ENCODE assay signal across 31 cellular contexts in the genomic region with DNA sequence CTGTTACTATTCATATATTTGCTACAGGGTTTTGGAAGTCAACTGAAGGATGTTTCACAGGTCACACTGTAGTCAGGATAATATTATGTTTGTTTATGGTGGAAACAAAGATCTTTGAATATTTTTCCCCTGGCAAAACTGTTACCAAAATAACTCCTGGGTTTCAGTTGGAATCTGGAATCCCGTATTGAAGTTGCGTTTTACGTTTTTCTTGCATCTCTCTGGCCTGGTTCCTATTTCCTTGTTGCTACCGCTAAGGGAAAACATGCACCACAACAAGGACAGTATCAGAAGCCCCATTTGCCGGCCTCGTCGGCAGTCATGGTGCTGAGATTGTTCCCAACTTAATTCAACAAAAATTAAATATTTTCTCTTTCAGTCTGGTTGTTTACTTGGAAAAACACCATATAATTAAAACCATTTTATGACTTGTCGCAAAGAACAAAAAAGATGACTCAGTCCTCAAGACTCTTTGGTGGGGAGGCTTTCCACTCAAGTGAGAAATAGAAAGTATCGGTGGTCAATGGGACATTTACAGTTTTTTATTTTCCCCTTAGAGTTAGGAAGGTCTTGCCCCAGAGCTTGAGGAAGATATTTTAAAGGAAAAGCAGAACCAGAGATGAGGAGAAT. TPM values are rescaled to one million over a fixed set of nuclear protein-coding genes. Genes with fewer than 3 reads are reported as not detected.
"Had no signal": no experiment of that assay in that cellular context is flagged by ENCODE, and none has a peak within 500 bp of the region (broad histone marks: within the 10 kb centered on the region; RNA-seq: fewer than 3 reads in every experiment).

No MANE protein-coding gene starts in this region.

- H3K4me1 Mint-ChIP-seq: activated CD4-positive, alpha-beta memory T cell treated with anti-CD3 and anti-CD28 coated beads, Interleukin-2, amount 10 ng/mL, durations not matched to agents 7 days and 5 days; activated CD4-positive, alpha-beta T cell treated with anti-CD3 and anti-CD28 coated beads, Interleukin-2, amount 10 ng/mL, durations not matched to agents 24 days and 14 days; activated naive CD8-positive, alpha-beta T cell treated with anti-CD3 and anti-CD28 coated beads, Interleukin-2, amount 10 ng/mL, durations not matched to agents 7 days and 5 days had no signal

- H3K4me3 ChIP-seq: gastroesophageal sphincter, hepatocyte, pancreas, psoas muscle, sigmoid colon, smooth muscle cell, thyroid gland, upper lobe of right lung had no signal

- H3K27ac Mint-ChIP-seq: activated CD4-positive, alpha-beta memory T cell treated with anti-CD3 and anti-CD28 coated beads, Interleukin-2, amount 10 ng/mL, durations not matched to agents 7 days and 5 days; activated CD4-positive, alpha-beta T cell treated with anti-CD3 and anti-CD28 coated beads, Interleukin-2, amount 10 ng/mL, durations not matched to agents 24 days and 14 days; activated naive CD4-positive, alpha-beta T cell treated with anti-CD3 and anti-CD28 coated beads, Interleukin-2, amount 10 ng/mL, durations not matched to agents 7 days and 5 days; activated naive CD8-positive, alpha-beta T cell treated with anti-CD3 and anti-CD28 coated beads, Interleukin-2, amount 10 ng/mL, durations not matched to agents 7 days and 5 days; activated T-cell treated with anti-CD3 and anti-CD28 coated beads, Interleukin-2, amount 50 U/mL, for 24 hours; naive B cell; stimulated activated memory B cell treated with anti-CD40 and anti-IgM and Interleukin-4, amounts not matched to agents 10 μg/mL and 1 μg/mL and 100 μg/mL, for 72 hours; stimulated activated naive CD8-positive, alpha-beta T cell treated with anti-CD3 and anti-CD28 coated beads, Interleukin-15, amount 100 ng/mL, for 72 hours had no signal

- H3K36me3 Mint-ChIP-seq: activated naive CD4-positive, alpha-beta T cell treated with anti-CD3 and anti-CD28 coated beads, Interleukin-2, amount 10 ng/mL, durations not matched to agents 7 days and 5 days; activated naive CD8-positive, alpha-beta T cell treated with anti-CD3 and anti-CD28 coated beads, Interleukin-2, amount 10 ng/mL, durations not matched to agents 7 days and 5 days; naive B cell; stimulated activated memory B cell treated with anti-CD40 and anti-IgM and Interleukin-4, amounts not matched to agents 10 μg/mL and 1 μg/mL and 100 μg/mL, for 72 hours had no signal

- FAIRE-seq: pancreas had no signal

- H3K36me3 ChIP-seq: gastroesophageal sphincter, pancreas, sigmoid colon, thyroid gland, upper lobe of right lung had no signal

- H3K27ac ChIP-seq: gastroesophageal sphincter, hepatocyte, pancreas, psoas muscle, sigmoid colon, thyroid gland, upper lobe of right lung had no signal

- H3K4me3 Mint-ChIP-seq: activated CD4-positive, alpha-beta memory T cell treated with anti-CD3 and anti-CD28 coated beads, Interleukin-2, amount 10 ng/mL, durations not matched to agents 7 days and 5 days; activated CD4-positive, alpha-beta T cell treated with anti-CD3 and anti-CD28 coated beads, Interleukin-2, amount 10 ng/mL, durations not matched to agents 24 days and 14 days; activated naive CD4-positive, alpha-beta T cell treated with anti-CD3 and anti-CD28 coated beads, Interleukin-2, amount 10 ng/mL, durations not matched to agents 7 days and 5 days; activated naive CD8-positive, alpha-beta T cell treated with anti-CD3 and anti-CD28 coated beads, Interleukin-2, amount 10 ng/mL, durations not matched to agents 7 days and 5 days; activated T-cell treated with anti-CD3 and anti-CD28 coated beads, Interleukin-2, amount 50 U/mL, for 24 hours; naive B cell; stimulated activated memory B cell treated with anti-CD40 and anti-IgM and Interleukin-4, amounts not matched to agents 10 μg/mL and 1 μg/mL and 100 μg/mL, for 72 hours; stimulated activated naive CD8-positive, alpha-beta T cell treated with anti-CD3 and anti-CD28 coated beads, Interleukin-15, amount 100 ng/mL, for 72 hours had no signal

- H3K79me2 ChIP-seq: hepatocyte had no signal

- ATAC-seq: esophagus mucosa; gastroesophageal sphincter; left ventricle myocardium superior; pancreas; psoas muscle; stimulated activated memory B cell treated with anti-CD40 and anti-IgM and Interleukin-4, amounts not matched to agents 10 μg/mL and 1 μg/mL and 100 μg/mL, for 72 hours; stimulated activated naive CD8-positive, alpha-beta T cell treated with anti-CD3 and anti-CD28 coated beads, Interleukin-15, amount 100 ng/mL, for 72 hours; upper lobe of right lung had no signal

- H3K27me3 ChIP-seq: pancreas, thyroid gland had no signal

- H3K4me1 ChIP-seq: gastroesophageal sphincter, pancreas, psoas muscle, sigmoid colon, thyroid gland, upper lobe of right lung had no signal

- H3K9me3 Mint-ChIP-seq: activated CD4-positive, alpha-beta memory T cell treated with anti-CD3 and anti-CD28 coated beads, Interleukin-2, amount 10 ng/mL, durations not matched to agents 7 days and 5 days; activated CD4-positive, alpha-beta T cell treated with anti-CD3 and anti-CD28 coated beads, Interleukin-2, amount 10 ng/mL, durations not matched to agents 24 days and 14 days; activated naive CD4-positive, alpha-beta T cell treated with anti-CD3 and anti-CD28 coated beads, Interleukin-2, amount 10 ng/mL, durations not matched to agents 7 days and 5 days; activated naive CD8-positive, alpha-beta T cell treated with anti-CD3 and anti-CD28 coated beads, Interleukin-2, amount 10 ng/mL, durations not matched to agents 7 days and 5 days; activated T-cell treated with anti-CD3 and anti-CD28 coated beads, Interleukin-2, amount 50 U/mL, for 24 hours; stimulated activated memory B cell treated with anti-CD40 and anti-IgM and Interleukin-4, amounts not matched to agents 10 μg/mL and 1 μg/mL and 100 μg/mL, for 72 hours; stimulated activated naive CD8-positive, alpha-beta T cell treated with anti-CD3 and anti-CD28 coated beads, Interleukin-15, amount 100 ng/mL, for 72 hours had no signal

- H2AFZ ChIP-seq: hepatocyte had no signal

- DNase-seq: activated CD4-positive, alpha-beta memory T cell treated with anti-CD3 and anti-CD28 coated beads, Interleukin-2, amount 10 ng/mL, durations not matched to agents 7 days and 5 days; activated CD4-positive, alpha-beta T cell treated with anti-CD3 and anti-CD28 coated beads, Interleukin-2, amount 10 ng/mL, durations not matched to agents 24 days and 14 days; activated CD4-positive, CD25-positive, alpha-beta regulatory T cell treated with anti-CD3 and anti-CD28 coated beads, Interleukin-2, amount 50 U/mL, for 72 hours; activated CD8-positive, alpha-beta memory T cell treated with anti-CD3 and anti-CD28 coated beads, Interleukin-2, amount 50 U/mL, for 48 hours; activated gamma-delta T cell; activated naive CD4-positive, alpha-beta T cell treated with anti-CD3 and anti-CD28 coated beads, Interleukin-2, amount 10 ng/mL, durations not matched to agents 7 days and 5 days; activated naive CD8-positive, alpha-beta T cell treated with anti-CD3 and anti-CD28 coated beads, Interleukin-2, amount 10 ng/mL, durations not matched to agents 7 days and 5 days; activated T-cell treated with anti-CD3 and anti-CD28 coated beads, Interleukin-2, amount 50 U/mL, for 24 hours; amniotic stem cell; islet precursor cell; left ventricle myocardium superior; naive B cell; pancreas; psoas muscle; sigmoid colon; stimulated activated CD4-positive, alpha-beta T cell treated with anti-CD3 and anti-CD28 coated beads, Interleukin-1b, Interleukin-23, amount 100 ng/mL, for 48 hours; stimulated activated CD4-positive, alpha-beta T cell treated with anti-CD3 and anti-CD28 coated beads, Interleukin-4, amount 100 ng/mL, for 4 hours; stimulated activated CD8-positive, alpha-beta memory T cell treated with anti-CD3 and anti-CD28 coated beads, Interleukin-4, amount 100 ng/mL, for 48 hours; stimulated activated naive CD8-positive, alpha-beta T cell treated with anti-CD3 and anti-CD28 coated beads, Interleukin-15, amount 100 ng/mL, for 72 hours; substantia nigra; T-helper 2 cell; thyroid gland; upper lobe of right lung had no signal

- H3K4me2 ChIP-seq: hepatocyte, smooth muscle cell had no signal

- H3K9me3 ChIP-seq: gastroesophageal sphincter, pancreas, psoas muscle, sigmoid colon, thyroid gland, upper lobe of right lung had no signal

RNA-seq across cellular contexts. Expression of gene EN1, which starts 42.3 kb away (rescaled TPM):
- total RNA-seq: activated CD4-positive, alpha-beta memory T cell treated with anti-CD3 and anti-CD28 coated beads, Interleukin-2, amount 10 ng/mL, durations not matched to agents 7 days and 5 days; activated CD4-positive, alpha-beta T cell treated with anti-CD3 and anti-CD28 coated beads, Interleukin-2, amount 10 ng/mL, durations not matched to agents 24 days and 14 days; activated naive CD8-positive, alpha-beta T cell treated with anti-CD3 and anti-CD28 coated beads, Interleukin-2, amount 10 ng/mL, durations not matched to agents 7 days and 5 days; left ventricle myocardium superior; lung microvascular endothelial cell; mucosa of gallbladder; pancreas; sigmoid colon; upper lobe of right lung had no signal
- polyA plus RNA-seq: neural cell, pancreas, sigmoid colon had no signal
